Comparison of ENCODE assay signal across 1 cellular context in genomic region chr4:39458505-39459300, GRCh38.
TF ChIP-seq lines count a peak whose summit lies in the region.

Gene LIAS, plus strand, starts transcription at chr4:39459056. Its CDS starts 62 bp downstream, at chr4:39459118.
Gene RPL9, minus strand, starts transcription at chr4:39458922. Its CDS starts 483 bp downstream, at chr4:39458439.

TF ChIP-seq in HEK293, 187 proteins besides CTCF, POLR2A, EP300 and RAD21 (continued from another document):
- no peak for TF ChIP-seq ZNF645 (tag by site-specific recombination; IDR thresholded peaks at IDR 0.05)
- peak; percentile 57; the same call in 1 of the 2 replicates for TF ChIP-seq SCRT2 (tag by site-specific recombination; IDR thresholded peaks at IDR 0.05)
- TF ChIP-seq OVOL3 (tag by site-specific recombination; IDR thresholded peaks at IDR 0.05) = peak; percentile 40; the same call in 1 of the 2 replicates
- no peak for TF ChIP-seq ZNF354C (tag by site-specific recombination; IDR thresholded peaks at IDR 0.05; ENCODE audit: borderline replicate concordance, low read depth)
- peak; percentile 44; the same call in 1 of the 2 replicates for TF ChIP-seq GLIS1 (tag by site-specific recombination; IDR thresholded peaks at IDR 0.05)
- TF ChIP-seq ZSCAN5A (tag by site-specific recombination; IDR thresholded peaks at IDR 0.05) = no peak
- peak; percentile 68 for TF ChIP-seq SP7 (tag by site-specific recombination; IDR thresholded peaks at IDR 0.05)
- TF ChIP-seq ZNF580 (tag by site-specific recombination; IDR thresholded peaks at IDR 0.05) = peak; percentile 89
